Comparison of ENCODE assay signal across 9 cellular contexts in genomic region chr3:125602752-125603649, GRCh38. TPM values are rescaled to one million over a fixed set of nuclear protein-coding genes. Genes with fewer than 3 reads are reported as not detected.
DNase-seq lines count a peak whose midpoint lies in the region; ATAC-seq and TF ChIP-seq lines count a peak whose summit lies in the region.
"Had no signal": no experiment of that assay in that cellular context is flagged by ENCODE, and none has a peak within 500 bp of the region (broad histone marks: within the 10 kb centered on the region; RNA-seq: fewer than 3 reads in every experiment).

No MANE protein-coding gene starts in this region.

- POLR2A ChIA-PET in RWPE1 (lab: Yijun Ruan, JAX; ENCODE audit: low non-redundant PET) = interaction anchor here (0.7 kb wide), 1 partner anchor 31 kb away, joined by 6 read pairs; no protein-coding TSS in a partner anchor

- TF ChIP-seq CTCF in RWPE1 (conservative IDR thresholded peaks at IDR 0.05; ENCODE audit: low read depth) = peak; percentile 41
- no peak for TF ChIP-seq CTCF in MM.1S (IDR thresholded peaks at IDR 0.05; ENCODE audit: low read length)

- no peaks in the 10 kb centered on the region for H3K9me3 ChIP-seq in MM.1S (replicated peaks; ENCODE audit: insufficient read depth, low read length)
- H3K9me3 ChIP-seq: neutrophil had no signal

- no peak overlapping the region for H3K4me3 ChIP-seq in MM.1S (ENCODE audit: low read length)

- H3K79me2 ChIP-seq in MM.1S (ENCODE audit: low read length) = no peaks in the 10 kb centered on the region

- H3K27me3 ChIP-seq in MM.1S (replicated peaks; ENCODE audit: insufficient read depth, low read length) = no peaks in the 10 kb centered on the region

- DNase-seq in GM04503 (ENCODE audit: low read depth) = peak; percentile 27
- peak; percentile 88 for DNase-seq in RWPE1 (ENCODE audit: low spot score)
- DNase-seq in fibroblast of gingiva (ENCODE audit: low read depth) = peak; percentile 80
- DNase-seq in pulmonary artery endothelial cell (ENCODE audit: low read depth, low spot score) = peak; percentile 43
- no peak for DNase-seq in MM.1S
- DNase-seq in stimulated activated CD4-positive, alpha-beta T cell treated with anti-CD3 and anti-CD28 coated beads, Interleukin-12 subunit alpha, Interleukin-12 subunit beta, amount 100 ng/mL, for 4 hours = no peak
- no peak for DNase-seq in NCI-H345 (lab: John Stamatoyannopoulos, UW)

- H3K9me2 ChIP-seq in MM.1S (replicated peaks; ENCODE audit: insufficient read depth, low read length) = no peaks in the 10 kb centered on the region

- no peak overlapping the region for H2AFZ ChIP-seq in MM.1S (ENCODE audit: low read length)

- H3K9ac ChIP-seq in MM.1S (ENCODE audit: low read length) = no peak overlapping the region

- H3K36me3 ChIP-seq in MM.1S (replicated peaks; ENCODE audit: insufficient read depth, low read length) = no peaks in the 10 kb centered on the region
- H3K36me3 ChIP-seq: neutrophil had no signal

- no peaks in the 10 kb centered on the region for H3F3A ChIP-seq in MM.1S (ENCODE audit: insufficient read depth, low read length)

- H3K4me1 ChIP-seq in MM.1S (ENCODE audit: low read length) = no peaks in the 10 kb centered on the region

- H3K4me2 ChIP-seq in MM.1S (ENCODE audit: low read depth, low read length) = no peak overlapping the region

- H4K20me1 ChIP-seq in MM.1S (ENCODE audit: insufficient read depth, low read length) = no peaks in the 10 kb centered on the region

- CTCF ChIA-PET in RWPE1 (lab: Yijun Ruan, JAX) = interaction anchor here (0.6 to 0.7 kb wide), 4 partner anchors 17 to 793 kb away, joined by 3 to 6 read pairs (median 4); no protein-coding TSS in a partner anchor

- H3K27ac ChIP-seq in RWPE1 (peak overlapping the region; percentile 59), MM.1S (ENCODE audit: low read length) (no peak overlapping the region)
- H3K27ac ChIP-seq: neutrophil had no signal

- no peak for ATAC-seq in HG03039 (IDR thresholded peaks at IDR 0.05; ENCODE audit: unreplicated experiment)

RNA-seq across cellular contexts. Expression of gene OSBPL11, which starts 7.7 kb away (rescaled TPM):
- total RNA-seq in pulmonary artery endothelial cell = 14.6 and 14.7 TPM in 2 replicates

Comparison
In these comparisons a context has a peak if more than half of its experiments do, and no peak if none do; other contexts are left out.
1. DNase-seq: peak in GM04503 (single experiment), RWPE1 (single experiment), fibroblast of gingiva (single experiment) and pulmonary artery endothelial cell (single experiment); none in MM.1S (single experiment), stimulated activated CD4-positive, alpha-beta T cell treated with anti-CD3 and anti-CD28 coated beads, Interleukin-12 subunit alpha, Interleukin-12 subunit beta, amount 100 ng/mL, for 4 hours (single experiment) and NCI-H345 (single experiment).